Comparison of ENCODE assay signal across 1 cellular context in genomic region chr12:116575754-116576153, GRCh38. TPM values are rescaled to one million over a fixed set of nuclear protein-coding genes. Genes with fewer than 3 reads are reported as not detected.
"Had no signal": no experiment of that assay in that cellular context is flagged by ENCODE, and none has a peak within 500 bp of the region (broad histone marks: within the 10 kb centered on the region; RNA-seq: fewer than 3 reads in every experiment).

No MANE protein-coding gene starts in this region.

RNA-seq across cellular contexts. Expression of gene MAP1LC3B2, which starts 16.6 kb away (rescaled TPM):
- total RNA-seq: body of pancreas had no signal
